In the genomic region with DNA sequence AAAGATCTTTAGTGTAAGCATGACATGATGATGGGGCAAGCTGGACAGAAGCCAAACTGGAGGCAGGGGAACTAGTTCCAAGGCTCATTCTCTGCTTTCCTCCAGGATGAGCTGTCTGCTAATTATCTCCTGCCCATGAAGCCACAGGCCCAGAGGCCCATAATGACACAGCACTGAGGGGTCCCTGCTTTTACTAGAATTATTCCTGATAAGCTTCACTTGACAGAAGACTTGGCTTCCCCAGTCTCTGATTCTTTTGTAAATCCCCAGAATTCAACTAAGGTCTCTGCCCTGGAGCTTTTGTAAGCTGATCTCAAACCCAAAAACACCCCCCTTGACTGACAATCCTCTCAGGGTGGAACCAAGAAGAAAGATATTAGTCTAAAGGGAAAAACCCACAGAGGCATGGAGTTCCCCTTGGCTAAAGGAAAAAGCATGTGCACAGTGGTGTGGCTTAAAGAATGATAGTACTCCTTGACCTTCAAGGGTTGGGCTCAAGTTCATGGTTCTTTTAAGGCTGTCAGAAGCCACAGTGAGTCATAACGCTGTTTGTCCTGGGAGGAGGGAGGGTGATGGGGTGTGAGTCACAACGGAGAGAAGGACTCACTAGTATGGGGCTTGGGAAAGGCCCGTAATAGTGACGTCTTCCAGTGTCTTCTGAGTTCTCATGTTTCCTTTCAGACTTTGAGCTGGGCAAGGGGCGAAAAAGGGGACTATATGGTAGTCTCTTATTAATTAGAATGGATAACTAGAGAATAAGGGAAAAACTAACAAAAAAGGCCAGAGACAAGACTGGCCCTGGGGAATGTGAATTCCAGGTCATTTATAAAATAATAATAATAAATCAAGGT, we compare ENCODE assay signal across 9 cellular contexts.
DNase-seq lines count a peak whose midpoint lies in the region; ATAC-seq, FAIRE-seq and TF ChIP-seq lines count a peak whose summit lies in the region.
"Had no signal": no experiment of that assay in that cellular context is flagged by ENCODE, and none has a peak within 500 bp of the region (broad histone marks: within the 10 kb centered on the region; RNA-seq: fewer than 3 reads in every experiment).

No MANE protein-coding gene starts in this region.

- peak overlapping the region; percentile 8 for H3K4me3 Mint-ChIP-seq in MCF 10A (ENCODE audit: unreplicated experiment)
- H3K4me3 Mint-ChIP-seq in natural killer cell treated with Interleukin-12 subunit alpha and Interleukin-12 subunit beta and Interleukin-15 and Interleukin-18, amount 100 ng/mL, for 72 hours, result peak overlapping the region; percentile 50

- H3K4me3 ChIP-seq in RWPE2 (ENCODE audit: severe bottlenecking) (no peak overlapping the region), MM.1S (ENCODE audit: low read length) (no peak overlapping the region)
- H3K4me3 ChIP-seq: BLaER1 had no signal

- H3K9me3 Mint-ChIP-seq in MCF 10A (ENCODE audit: unreplicated experiment), result peaks cover 8% of the 10 kb centered on the region
- peaks cover 4% of the 10 kb centered on the region for H3K9me3 Mint-ChIP-seq in natural killer cell treated with Interleukin-12 subunit alpha and Interleukin-12 subunit beta and Interleukin-15 and Interleukin-18, amount 100 ng/mL, for 72 hours

- H3K36me3 ChIP-seq in RWPE2 (ENCODE audit: low read depth), result no peaks in the 10 kb centered on the region
- H3K36me3 ChIP-seq in MM.1S (replicated peaks; ENCODE audit: insufficient read depth, low read length), result no peaks in the 10 kb centered on the region
- H3K36me3 ChIP-seq: BLaER1 had no signal

- H3K4me2 ChIP-seq in MM.1S (ENCODE audit: low read depth, low read length), result no peak overlapping the region
- H3K4me2 ChIP-seq: BLaER1 had no signal

- H3K79me2 ChIP-seq in MM.1S (ENCODE audit: low read length), result no peaks in the 10 kb centered on the region

- peaks cover 34% of the 10 kb centered on the region for H3K4me1 Mint-ChIP-seq in MCF 10A (ENCODE audit: insufficient read depth, unreplicated experiment)
- H3K4me1 Mint-ChIP-seq in natural killer cell treated with Interleukin-12 subunit alpha and Interleukin-12 subunit beta and Interleukin-15 and Interleukin-18, amount 100 ng/mL, for 72 hours (ENCODE audit: low read depth in 2 of 2), result peaks cover 25 to 27% of the 10 kb centered on the region in 2 donors

- no peak overlapping the region for H2AFZ ChIP-seq in MM.1S (ENCODE audit: low read length)

- no peaks in the 10 kb centered on the region for H3F3A ChIP-seq in MM.1S (ENCODE audit: insufficient read depth, low read length)

- H3K4me1 ChIP-seq in RWPE2 (ENCODE audit: insufficient read depth, poor library complexity, severe bottlenecking) (peaks cover 18% of the 10 kb centered on the region), MM.1S (ENCODE audit: low read length) (no peaks in the 10 kb centered on the region)
- H3K4me1 ChIP-seq: BLaER1 had no signal

- H3K9ac ChIP-seq in MM.1S (ENCODE audit: low read length), result no peak overlapping the region
- H3K9ac ChIP-seq: BLaER1 had no signal

- no peaks in the 10 kb centered on the region for H3K27me3 ChIP-seq in RWPE2 (ENCODE audit: insufficient read depth, poor library complexity, severe bottlenecking)
- no peaks in the 10 kb centered on the region for H3K27me3 ChIP-seq in MM.1S (replicated peaks; ENCODE audit: insufficient read depth, low read length)
- H3K27me3 ChIP-seq: BLaER1 had no signal

- CTCF ChIA-PET in MCF 10A (lab: Yijun Ruan, JAX), result interaction anchor here (0.6 to 1.3 kb wide), 8 partner anchors 30 to 1200 kb away, joined by 3 to 6 read pairs (median 3); no protein-coding TSS in a partner anchor

- no peak for FAIRE-seq in urothelium cell line (lab: Jason Lieb, UNC)

- H3K9me3 ChIP-seq in RWPE2 (ENCODE audit: severe bottlenecking) (no peaks in the 10 kb centered on the region), MM.1S (replicated peaks; ENCODE audit: insufficient read depth, low read length) (no peaks in the 10 kb centered on the region)
- H3K9me3 ChIP-seq: BLaER1 had no signal

- no peaks in the 10 kb centered on the region for H3K27me3 Mint-ChIP-seq in MCF 10A (ENCODE audit: insufficient read depth, unreplicated experiment)
- peaks cover 0 to 15% of the 10 kb centered on the region in 2 donors for H3K27me3 Mint-ChIP-seq in natural killer cell treated with Interleukin-12 subunit alpha and Interleukin-12 subunit beta and Interleukin-15 and Interleukin-18, amount 100 ng/mL, for 72 hours

- no peaks in the 10 kb centered on the region for H3K36me3 Mint-ChIP-seq in MCF 10A (ENCODE audit: insufficient read depth, unreplicated experiment)
- H3K36me3 Mint-ChIP-seq in natural killer cell treated with Interleukin-12 subunit alpha and Interleukin-12 subunit beta and Interleukin-15 and Interleukin-18, amount 100 ng/mL, for 72 hours, result peaks cover 14% of the 10 kb centered on the region

- peak overlapping the region; percentile 99 for H3K27ac Mint-ChIP-seq in MCF 10A (ENCODE audit: low read depth, unreplicated experiment)
- peak overlapping the region; percentile 66 for H3K27ac Mint-ChIP-seq in natural killer cell treated with Interleukin-12 subunit alpha and Interleukin-12 subunit beta and Interleukin-15 and Interleukin-18, amount 100 ng/mL, for 72 hours

- intact Hi-C loops in MCF 10A (cut with micrococcal nuclease), result loop anchor here (5.0 kb wide), 1 partner anchor 146 kb away; the partner anchor contains the start of gene CPEB2

- DNase-seq in NCI-H748 (lab: John Stamatoyannopoulos, UW; ENCODE audit: unreplicated experiment) (peak; percentile 35), NCI-H748 treated with DMSO at 0.1 percent for 48 hours (lab: John Stamatoyannopoulos, UW) (no peak), RWPE2 (ENCODE audit: low spot score) (peak; percentile 91), MCF 10A (ENCODE audit: unreplicated experiment) (peak; percentile 99), urothelium cell line (ENCODE audit: low spot score) (peak; percentile 74), MM.1S (no peak)
- DNase-seq in natural killer cell treated with Interleukin-12 subunit alpha and Interleukin-12 subunit beta and Interleukin-15 and Interleukin-18, amount 100 ng/mL, for 72 hours (ENCODE audit: low spot score), result peak; percentile 84

- POLR2A ChIA-PET in MCF 10A (lab: Yijun Ruan, JAX), result interaction anchor here (0.6 to 3.1 kb wide), 18 partner anchors 12 to 426 kb away, joined by 3 to 23 read pairs (median 4); partner anchors contain the start of gene CPEB2

- no peaks in the 10 kb centered on the region for H4K20me1 ChIP-seq in MM.1S (ENCODE audit: insufficient read depth, low read length)
- H4K20me1 ChIP-seq: BLaER1 had no signal

- peak; percentile 97 for ATAC-seq in HG02973 (IDR thresholded peaks at IDR 0.05; ENCODE audit: unreplicated experiment)
- ATAC-seq in RWPE2 (ENCODE audit: low read depth), result peak; percentile 97
- ATAC-seq in natural killer cell treated with Interleukin-12 subunit alpha and Interleukin-12 subunit beta and Interleukin-15 and Interleukin-18, amount 100 ng/mL, for 72 hours, result peak; percentile 96 to 97

- H3K9me2 ChIP-seq in MM.1S (replicated peaks; ENCODE audit: insufficient read depth, low read length), result no peaks in the 10 kb centered on the region

- TF ChIP-seq CTCF in RWPE2 (IDR thresholded peaks at IDR 0.05; ENCODE audit: poor library complexity, severe bottlenecking), result no peak
- TF ChIP-seq CTCF in MCF 10A (IDR thresholded peaks at IDR 0.05; ENCODE audit: unreplicated experiment), result no peak
- TF ChIP-seq CTCF in MM.1S (IDR thresholded peaks at IDR 0.05; ENCODE audit: low read length), result no peak

- no TSS peak for BruUV-seq in MCF 10A (replicated peaks; lab: Mats Ljungman, UMichigan)

- H3K27ac ChIP-seq in RWPE2 (ENCODE audit: poor library complexity, severe bottlenecking) (peak overlapping the region; percentile 76), MM.1S (ENCODE audit: low read length) (no peak overlapping the region)
- H3K27ac ChIP-seq: BLaER1 had no signal

Comparison
In these comparisons a context has a peak if more than half of its experiments do, and no peak if none do; other contexts are left out.
1. DNase-seq: peak in NCI-H748 (single experiment), RWPE2 (single experiment), MCF 10A (single experiment), natural killer cell treated with Interleukin-12 subunit alpha and Interleukin-12 subunit beta and Interleukin-15 and Interleukin-18, amount 100 ng/mL, for 72 hours (single experiment) and urothelium cell line (single experiment); none in NCI-H748 treated with DMSO at 0.1 percent for 48 hours (single experiment) and MM.1S (single experiment).
2. Peak in every context shown above with its lines, with median percentiles within 50 percentile points of each other: ATAC-seq.